ENCODE assay signal across 11 cellular contexts in genomic region chr3:128307029-128307633, GRCh38.
DNase-seq lines count a peak whose midpoint lies in the region; ATAC-seq and TF ChIP-seq lines count a peak whose summit lies in the region.
"Had no signal": no experiment of that assay in that cellular context is flagged by ENCODE, and none has a peak within 500 bp of the region (broad histone marks: within the 10 kb centered on the region; RNA-seq: fewer than 3 reads in every experiment).

No MANE protein-coding gene starts in this region.

- no peaks in the 10 kb centered on the region for H3K9me3 Mint-ChIP-seq in stimulated activated effector memory CD8-positive, alpha-beta T cell treated with anti-CD3 and anti-CD28 coated beads, Interleukin-12 subunit alpha, Interleukin-12 subunit beta, amount 100 ng/mL, for 72 hours

- H3K4me1 ChIP-seq in cardiac muscle cell (ENCODE audit: low read depth), result peaks cover 31% of the 10 kb centered on the region
- H3K4me1 ChIP-seq: BLaER1 treated with 17β-estradiol and CSF1 and Interleukin-3, amounts not matched to agents 10 nM and 100 nM; breast epithelium; SJCRH30 had no signal

- DNase-seq in cardiac muscle cell (ENCODE audit: low read depth in 1 of 2, low spot score in 1 of 2), result peak; percentile 7 to 15
- no peak for DNase-seq in left cardiac atrium
- peak; percentile 65 for DNase-seq in NCI-H82 (lab: John Stamatoyannopoulos, UW)
- DNase-seq in erythroblast (lab: John Stamatoyannopoulos, UW), result peak; percentile 21 to 60
- peak; percentile 27 for DNase-seq in ureter (ENCODE audit: low spot score)
- DNase-seq in stimulated activated effector memory CD8-positive, alpha-beta T cell treated with anti-CD3 and anti-CD28 coated beads, Interleukin-12 subunit alpha, Interleukin-12 subunit beta, amount 100 ng/mL, for 72 hours (ENCODE audit: low spot score in 2 of 2), result no peak
- DNase-seq in SHP77 (lab: John Stamatoyannopoulos, UW), result no peak

- H3K27ac Mint-ChIP-seq in stimulated activated effector memory CD8-positive, alpha-beta T cell treated with anti-CD3 and anti-CD28 coated beads, Interleukin-12 subunit alpha, Interleukin-12 subunit beta, amount 100 ng/mL, for 72 hours, result no peak overlapping the region

- no peak overlapping the region for H3K4me3 ChIP-seq in cardiac muscle cell
- H3K4me3 ChIP-seq: BLaER1 treated with 17β-estradiol and CSF1 and Interleukin-3, amounts not matched to agents 10 nM and 100 nM; breast epithelium; SJCRH30 had no signal

- no peak for TF ChIP-seq CTCF in cardiac muscle cell (IDR thresholded peaks at IDR 0.05; ENCODE audit: low read depth, low read length)

- intact Hi-C loops in left cardiac atrium (cut with DNase I), result loop anchor here in 1 of 2 donors (10.0 kb wide), 1 partner anchor 188 kb away; the partner anchor contains the start of gene GATA2

- no peak overlapping the region for H3K27ac ChIP-seq in cardiac muscle cell
- H3K27ac ChIP-seq: BLaER1 treated with 17β-estradiol and CSF1 and Interleukin-3, amounts not matched to agents 10 nM and 100 nM; breast epithelium; SJCRH30 had no signal

- H3K27me3 ChIP-seq in cardiac muscle cell, result no peaks in the 10 kb centered on the region
- H3K27me3 ChIP-seq: BLaER1 treated with 17β-estradiol and CSF1 and Interleukin-3, amounts not matched to agents 10 nM and 100 nM; breast epithelium; SJCRH30 had no signal

- no peak for TF ChIP-seq POLR2A in erythroblast (IDR thresholded peaks at IDR 0.05; ENCODE audit: low read length)

- H3K4me1 Mint-ChIP-seq in stimulated activated effector memory CD8-positive, alpha-beta T cell treated with anti-CD3 and anti-CD28 coated beads, Interleukin-12 subunit alpha, Interleukin-12 subunit beta, amount 100 ng/mL, for 72 hours, result peaks cover 6% of the 10 kb centered on the region

- no peaks in the 10 kb centered on the region for H3K9me3 ChIP-seq in cardiac muscle cell (ENCODE audit: low read depth)
- H3K9me3 ChIP-seq: BLaER1 treated with 17β-estradiol and CSF1 and Interleukin-3, amounts not matched to agents 10 nM and 100 nM; breast epithelium; SJCRH30 had no signal

- H3K36me3 Mint-ChIP-seq in stimulated activated effector memory CD8-positive, alpha-beta T cell treated with anti-CD3 and anti-CD28 coated beads, Interleukin-12 subunit alpha, Interleukin-12 subunit beta, amount 100 ng/mL, for 72 hours, result peaks cover 6% of the 10 kb centered on the region

- no peak overlapping the region for H3K4me3 Mint-ChIP-seq in stimulated activated effector memory CD8-positive, alpha-beta T cell treated with anti-CD3 and anti-CD28 coated beads, Interleukin-12 subunit alpha, Interleukin-12 subunit beta, amount 100 ng/mL, for 72 hours

- H3K36me3 ChIP-seq in cardiac muscle cell, result no peaks in the 10 kb centered on the region
- H3K36me3 ChIP-seq: breast epithelium, SJCRH30 had no signal

- ATAC-seq in left cardiac atrium, result no peak
- no peak for ATAC-seq in stimulated activated effector memory CD8-positive, alpha-beta T cell treated with anti-CD3 and anti-CD28 coated beads, Interleukin-12 subunit alpha, Interleukin-12 subunit beta, amount 100 ng/mL, for 72 hours
- ATAC-seq in GM21825 (IDR thresholded peaks at IDR 0.05; ENCODE audit: unreplicated experiment), result no peak

Comparison
In these comparisons a context has a peak if more than half of its experiments do, and no peak if none do; other contexts are left out.
1. DNase-seq: peak in cardiac muscle cell (2 of 2), NCI-H82 (single experiment), erythroblast (2 of 2) and ureter (single experiment); none in left cardiac atrium (single experiment), stimulated activated effector memory CD8-positive, alpha-beta T cell treated with anti-CD3 and anti-CD28 coated beads, Interleukin-12 subunit alpha, Interleukin-12 subunit beta, amount 100 ng/mL, for 72 hours (0 of 2) and SHP77 (0 of 2).